Comparison of ENCODE assay signal across 1 cellular context in genomic region chr5:92808474-92808873, GRCh38.
TF ChIP-seq lines count a peak whose summit lies in the region.

No MANE protein-coding gene starts in this region.

TF ChIP-seq in IMR-90, 13 proteins besides CTCF, POLR2A, EP300 and RAD21 (continued from another document):
- TF ChIP-seq ELK1 (IDR thresholded peaks at IDR 0.05; ENCODE audit: borderline replicate concordance, low read depth, low read length): no peak
- TF ChIP-seq USF2 (IDR thresholded peaks at IDR 0.05; ENCODE audit: low read depth, low read length): no peak
- TF ChIP-seq CEBPB (IDR thresholded peaks at IDR 0.05; ENCODE audit: low read depth, low read length): no peak
- TF ChIP-seq BHLHE40 (IDR thresholded peaks at IDR 0.05; ENCODE audit: low read depth, low read length): no peak
TF ChIP-seq in IMR-90: peak in this region for 1.
